1 cellular context compared by ENCODE assay signal in genomic region chr12:6278439-6279255, GRCh38.
TF ChIP-seq lines count a peak whose summit lies in the region.

No MANE protein-coding gene starts in this region.

TF ChIP-seq in HepG2, 621 proteins besides CTCF, POLR2A, EP300 and RAD21 (continued from another document and continues in another):
- no peak for TF ChIP-seq HMGXB4 (CRISPR knock-in tag; IDR thresholded peaks at IDR 0.05; ENCODE audit: borderline replicate concordance in 1 of 2, low read depth in 1 of 2)
- TF ChIP-seq MEF2D (CRISPR knock-in tag; IDR thresholded peaks at IDR 0.05) = no peak
- TF ChIP-seq ZNF576 (CRISPR knock-in tag; IDR thresholded peaks at IDR 0.05) = 0 out of 2 replicates have a peak, but pooled peaks have one; percentile 54
- peak; percentile 60; the same call in 1 of the 2 replicates for TF ChIP-seq MYPOP (CRISPR knock-in tag; IDR thresholded peaks at IDR 0.05)
- TF ChIP-seq ZNF572 (CRISPR knock-in tag; IDR thresholded peaks at IDR 0.05) = no peak
- TF ChIP-seq U2AF2 (IDR thresholded peaks at IDR 0.05; ENCODE audit: low read depth, low read length) = no peak
- no peak for TF ChIP-seq ARHGAP35 (CRISPR knock-in tag; IDR thresholded peaks at IDR 0.05; ENCODE audit: borderline replicate concordance)
- 0 out of 2 replicates have a peak, but pooled peaks have one; percentile 24 for TF ChIP-seq ZNF317 (CRISPR knock-in tag; IDR thresholded peaks at IDR 0.05)
- 0 out of 2 replicates have a peak, but pooled peaks have one; percentile 52 for TF ChIP-seq ZNF709 (CRISPR knock-in tag; IDR thresholded peaks at IDR 0.05)
- no peak for TF ChIP-seq SATB2 (CRISPR knock-in tag; IDR thresholded peaks at IDR 0.05)
- TF ChIP-seq XRCC5 (optimal IDR thresholded peaks at IDR 0.05; ENCODE audit: low read length) = peak; percentile 25
- 0 out of 2 replicates have a peak, but pooled peaks have one; percentile 35 for TF ChIP-seq ZNF770 (CRISPR knock-in tag; IDR thresholded peaks at IDR 0.05)
- no peak for TF ChIP-seq ZNF674 (CRISPR knock-in tag; IDR thresholded peaks at IDR 0.05; ENCODE audit: low read depth)
- TF ChIP-seq ZSCAN25 (CRISPR knock-in tag; IDR thresholded peaks at IDR 0.05) = peak; percentile 68
- TF ChIP-seq ZNF547 (CRISPR knock-in tag; IDR thresholded peaks at IDR 0.05) = 0 out of 2 replicates have a peak, but pooled peaks have one; percentile 53
- TF ChIP-seq POGK (CRISPR knock-in tag; conservative IDR thresholded peaks at IDR 0.05) = peak; percentile 60; the same call in 1 of the 2 replicates
- TF ChIP-seq ZNF225 (CRISPR knock-in tag; IDR thresholded peaks at IDR 0.05) = 0 out of 2 replicates have a peak, but pooled peaks have one; percentile 53
- peak; percentile 77 for TF ChIP-seq SKI (IDR thresholded peaks at IDR 0.05; ENCODE audit: partially characterized antibody)
- peak; percentile 60; the same call in 1 of the 2 replicates for TF ChIP-seq ZNF441 (CRISPR knock-in tag; IDR thresholded peaks at IDR 0.05; ENCODE audit: borderline replicate concordance)
- TF ChIP-seq NRL (CRISPR knock-in tag; IDR thresholded peaks at IDR 0.05; ENCODE audit: borderline replicate concordance) = no peak; the same call in 1 of the 2 replicates
- no peak for TF ChIP-seq SMYD3 (CRISPR knock-in tag; IDR thresholded peaks at IDR 0.05)
- no peak for TF ChIP-seq KLF13 (CRISPR knock-in tag; IDR thresholded peaks at IDR 0.05)
- no peak for TF ChIP-seq GPN1 (CRISPR knock-in tag; IDR thresholded peaks at IDR 0.05; ENCODE audit: borderline replicate concordance)
- 0 out of 2 replicates have a peak, but pooled peaks have one; percentile 25 for TF ChIP-seq HNF1B (CRISPR knock-in tag; IDR thresholded peaks at IDR 0.05)
- TF ChIP-seq TAF15 (IDR thresholded peaks at IDR 0.05; ENCODE audit: low read depth, low read length, poor library complexity, severe bottlenecking) = no peak
- TF ChIP-seq IKZF5 (CRISPR knock-in tag; IDR thresholded peaks at IDR 0.05) = 0 out of 2 replicates have a peak, but pooled peaks have one; percentile 9
- TF ChIP-seq STAG1 (CRISPR knock-in tag; IDR thresholded peaks at IDR 0.05) = peak; percentile 75
- peak; percentile 82; the same call in 1 of the 2 replicates for TF ChIP-seq UBTF (CRISPR knock-in tag; IDR thresholded peaks at IDR 0.05)
- 0 out of 2 replicates have a peak, but pooled peaks have one; percentile 64 for TF ChIP-seq ZNF280D (CRISPR knock-in tag; IDR thresholded peaks at IDR 0.05)
- 0 out of 2 replicates have a peak, but pooled peaks have one; percentile 56 for TF ChIP-seq ZNF142 (CRISPR knock-in tag; IDR thresholded peaks at IDR 0.05)
